Comparison of ENCODE assay signal across 11 cellular contexts in genomic region chr6:9516207-9516606, GRCh38.
DNase-seq lines count a peak whose midpoint lies in the region; ATAC-seq and TF ChIP-seq lines count a peak whose summit lies in the region.
"Had no signal": no experiment of that assay in that cellular context is flagged by ENCODE, and none has a peak within 500 bp of the region (broad histone marks: within the 10 kb centered on the region; RNA-seq: fewer than 3 reads in every experiment).

No MANE protein-coding gene starts in this region.

- H3K79me2 ChIP-seq in GM23338 (replicated peaks; ENCODE audit: insufficient read depth) (no peaks in the 10 kb centered on the region), osteoblast (ENCODE audit: insufficient read depth, low read length) (no peaks in the 10 kb centered on the region)

- in situ Hi-C loops in Panc1 (cut with HindIII; ENCODE audit: low pct_unique_long_range_greater_than_20kb, low sequenced_read_pairs) = no loop called here

- H3K36me3 Mint-ChIP-seq in GM23338 (ENCODE audit: low read depth) = no peaks in the 10 kb centered on the region
- no peaks in the 10 kb centered on the region for H3K36me3 Mint-ChIP-seq in stimulated activated naive B cell treated with anti-CD40 and anti-IgM and Interleukin-4, amounts not matched to agents 10 μg/mL and 1 μg/mL and 100 μg/mL, for 72 hours
- H3K36me3 Mint-ChIP-seq: IgD-negative memory B cell had no signal

- POLR2A ChIA-PET in Panc1 (lab: Charles Lee) = no interaction called here

- H3K4me1 ChIP-seq in GM23338 (ENCODE audit: insufficient read depth) = peaks cover 8% of the 10 kb centered on the region; the same call in 1 of the 2 replicates
- peaks cover 24% of the 10 kb centered on the region for H3K4me1 ChIP-seq in Panc1 (ENCODE audit: control insufficient read depth, insufficient read depth, low read length)
- H3K4me1 ChIP-seq in osteoblast (ENCODE audit: insufficient read depth, low read length) = peaks cover 8% of the 10 kb centered on the region

- no TSS peak for BruUV-seq in Panc1 (replicated peaks; lab: Mats Ljungman, UMichigan)

- H3K9me3 ChIP-seq in Panc1 (ENCODE audit: control insufficient read depth, insufficient read depth, low read depth, low read length) (no peaks in the 10 kb centered on the region; the same call in 1 of the 2 replicates), osteoblast (ENCODE audit: low read depth, low read length) (no peaks in the 10 kb centered on the region)

- H3K27me3 Mint-ChIP-seq in GM23338 (ENCODE audit: insufficient read depth, low read depth, poor library complexity) = no peaks in the 10 kb centered on the region
- no peaks in the 10 kb centered on the region for H3K27me3 Mint-ChIP-seq in stimulated activated naive B cell treated with anti-CD40 and anti-IgM and Interleukin-4, amounts not matched to agents 10 μg/mL and 1 μg/mL and 100 μg/mL, for 72 hours
- H3K27me3 Mint-ChIP-seq: IgD-negative memory B cell had no signal

- no peak overlapping the region for H3K27ac Mint-ChIP-seq in GM23338
- no peak overlapping the region for H3K27ac Mint-ChIP-seq in stimulated activated naive B cell treated with anti-CD40 and anti-IgM and Interleukin-4, amounts not matched to agents 10 μg/mL and 1 μg/mL and 100 μg/mL, for 72 hours
- H3K27ac Mint-ChIP-seq: IgD-negative memory B cell had no signal

- H3K36me3 ChIP-seq in GM23338 (ENCODE audit: insufficient read depth) = no peaks in the 10 kb centered on the region
- no peaks in the 10 kb centered on the region for H3K36me3 ChIP-seq in Panc1 (ENCODE audit: control insufficient read depth, insufficient read depth, low read length)
- no peaks in the 10 kb centered on the region for H3K36me3 ChIP-seq in osteoblast (ENCODE audit: insufficient read depth, low read length)

- TF ChIP-seq CTCF in GM23338 (conservative IDR thresholded peaks at IDR 0.05; ENCODE audit: low read depth in 2 of 2) = no peak
- no peak for TF ChIP-seq CTCF in Panc1 (IDR thresholded peaks at IDR 0.05)
- no peak for TF ChIP-seq CTCF in epithelial cell of proximal tubule (conservative IDR thresholded peaks at IDR 0.05; ENCODE audit: low read depth, low read length)
- TF ChIP-seq CTCF in osteoblast (IDR thresholded peaks at IDR 0.05; ENCODE audit: extremely low read depth, low read depth, low read length) = no peak

- no peak overlapping the region for H3K4me2 ChIP-seq in GM23338
- no peak overlapping the region for H3K4me2 ChIP-seq in osteoblast (ENCODE audit: insufficient read depth, low read length)

- H3K4me3 Mint-ChIP-seq in GM23338 = no peak overlapping the region
- no peak overlapping the region for H3K4me3 Mint-ChIP-seq in stimulated activated naive B cell treated with anti-CD40 and anti-IgM and Interleukin-4, amounts not matched to agents 10 μg/mL and 1 μg/mL and 100 μg/mL, for 72 hours
- H3K4me3 Mint-ChIP-seq: IgD-negative memory B cell had no signal

- H3K27me3 ChIP-seq in GM23338 (ENCODE audit: insufficient read depth) = no peaks in the 10 kb centered on the region
- H3K27me3 ChIP-seq in Panc1 (ENCODE audit: control insufficient read depth, insufficient read depth, low read length) = no peaks in the 10 kb centered on the region
- no peaks in the 10 kb centered on the region for H3K27me3 ChIP-seq in osteoblast (ENCODE audit: insufficient read depth, low read length)

- DNase-seq in GM23338 (ENCODE audit: low spot score) = peak; percentile 15
- no peak for DNase-seq in Panc1 (ENCODE audit: low read depth, low spot score)
- peak; percentile 60 for DNase-seq in epithelial cell of proximal tubule (ENCODE audit: low read depth)
- peak; percentile 65 for DNase-seq in osteoblast (ENCODE audit: insufficient read length, low spot score, missing footprints)
- DNase-seq in activated gamma-delta T cell treated with Interleukin-2 at 50 U/mL for 16 hours = no peak
- no peak for DNase-seq in stimulated activated naive B cell treated with anti-CD40 and anti-IgM and Interleukin-4, amounts not matched to agents 10 μg/mL and 1 μg/mL and 100 μg/mL, for 72 hours
- DNase-seq: GDM1, NCI-H526, T-helper 9 cell had no signal

- H3K27ac ChIP-seq in GM23338 (ENCODE audit: low read depth) = no peak overlapping the region
- peak overlapping the region; percentile 87 for H3K27ac ChIP-seq in Panc1 (ENCODE audit: low read length)
- H3K27ac ChIP-seq in osteoblast (ENCODE audit: low read depth, low read length) = no peak overlapping the region

- H2AFZ ChIP-seq in GM23338 = peak overlapping the region; percentile 80; the same call in 1 of the 2 replicates
- H2AFZ ChIP-seq in osteoblast (ENCODE audit: low read length) = no peak overlapping the region

- no peaks in the 10 kb centered on the region for H4K20me1 ChIP-seq in GM23338 (replicated peaks; ENCODE audit: insufficient read depth)
- no peaks in the 10 kb centered on the region for H4K20me1 ChIP-seq in osteoblast (ENCODE audit: insufficient read depth, low read length)

- CTCF ChIA-PET in Panc1 (lab: Charles Lee) = no interaction called here

- no peaks in the 10 kb centered on the region; the same call in 2 of the 3 replicates for H3K9me3 Mint-ChIP-seq in GM23338
- H3K9me3 Mint-ChIP-seq in stimulated activated naive B cell treated with anti-CD40 and anti-IgM and Interleukin-4, amounts not matched to agents 10 μg/mL and 1 μg/mL and 100 μg/mL, for 72 hours = peaks cover 0 to 4% of the 10 kb centered on the region in 2 donors

- no peaks in the 10 kb centered on the region for H3K9me2 ChIP-seq in GM23338 (ENCODE audit: insufficient read depth)

- H3K4me1 Mint-ChIP-seq in GM23338 = peaks cover 10% of the 10 kb centered on the region
- no peaks in the 10 kb centered on the region for H3K4me1 Mint-ChIP-seq in stimulated activated naive B cell treated with anti-CD40 and anti-IgM and Interleukin-4, amounts not matched to agents 10 μg/mL and 1 μg/mL and 100 μg/mL, for 72 hours
- H3K4me1 Mint-ChIP-seq: IgD-negative memory B cell had no signal

- H3F3A ChIP-seq in GM23338 (replicated peaks; ENCODE audit: low read depth) = no peaks in the 10 kb centered on the region

- ATAC-seq in GM23338 = peak; percentile 68
- ATAC-seq in Panc1 = peak; percentile 96
- ATAC-seq in stimulated activated naive B cell treated with anti-CD40 and anti-IgM and Interleukin-4, amounts not matched to agents 10 μg/mL and 1 μg/mL and 100 μg/mL, for 72 hours (replicated peaks) = no peak
- ATAC-seq in GM19324 (IDR thresholded peaks at IDR 0.05; ENCODE audit: low FRiP score, unreplicated experiment) = no peak

- intact Hi-C loops in Panc1 (cut with micrococcal nuclease; ENCODE audit: unreplicated experiment) = no loop called here

- H3K4me3 ChIP-seq in GM23338 (no peak overlapping the region), Panc1 (ENCODE audit: low read depth in 2 of 2, low read length in 2 of 2) (peak overlapping the region in 1 of 2 experiments; percentile 4; a peak in 1 of 4 replicates), epithelial cell of proximal tubule (ENCODE audit: low read depth, low read length) (no peak overlapping the region), osteoblast (ENCODE audit: insufficient read depth, low read length) (no peak overlapping the region)

TF ChIP-seq in GM23338, 12 proteins besides CTCF, POLR2A, EP300 and RAD21:
- TF ChIP-seq REST (IDR thresholded peaks at IDR 0.05; ENCODE audit: unreplicated experiment) = no peak
- no peak for TF ChIP-seq ZNF114 (CRISPR knock-in tag; IDR thresholded peaks at IDR 0.05)
- TF ChIP-seq JUNB (IDR thresholded peaks at IDR 0.05; ENCODE audit: unreplicated experiment) = no peak
- TF ChIP-seq EZH2phosphoT487 (IDR thresholded peaks at IDR 0.05; ENCODE audit: unreplicated experiment) = no peak

Comparison
In these comparisons a context has a peak if more than half of its experiments do, and no peak if none do; other contexts are left out.
1. ATAC-seq: peak in GM23338 (single experiment) and Panc1 (single experiment); none in stimulated activated naive B cell treated with anti-CD40 and anti-IgM and Interleukin-4, amounts not matched to agents 10 μg/mL and 1 μg/mL and 100 μg/mL, for 72 hours (0 of 2) and GM19324 (single experiment).
2. DNase-seq: peak in GM23338 (single experiment), epithelial cell of proximal tubule (single experiment) and osteoblast (single experiment); none in Panc1 (single experiment), activated gamma-delta T cell treated with Interleukin-2 at 50 U/mL for 16 hours (single experiment) and stimulated activated naive B cell treated with anti-CD40 and anti-IgM and Interleukin-4, amounts not matched to agents 10 μg/mL and 1 μg/mL and 100 μg/mL, for 72 hours (single experiment).